Comparison of ENCODE assay signal across 6 cellular contexts in genomic region chr2:188698151-188698550, GRCh38.
DNase-seq lines count a peak whose midpoint lies in the region; FAIRE-seq and TF ChIP-seq lines count a peak whose summit lies in the region.
"Not testable (repeated sequence)": the region's sequence is repeated elsewhere in the genome, so short reads cannot be mapped to it uniquely, and the experiment has no call there.

No MANE protein-coding gene starts in this region.

- not testable (repeated sequence) for H3K9me3 ChIP-seq in astrocyte (ENCODE audit: insufficient read depth, low read depth, low read length)

- H3K36me3 Mint-ChIP-seq in astrocyte (ENCODE audit: low read depth, unreplicated experiment); mesothelial cell of epicardium: not testable (repeated sequence)

- not testable (repeated sequence) for H3K27ac ChIP-seq in astrocyte (ENCODE audit: low read depth, low read length)

- H3K27me3 Mint-ChIP-seq in astrocyte (ENCODE audit: low read depth, unreplicated experiment); mesothelial cell of epicardium (ENCODE audit: low read depth): not testable (repeated sequence)

- H3K27ac Mint-ChIP-seq in astrocyte (ENCODE audit: unreplicated experiment): not testable (repeated sequence)
- peak overlapping the region; percentile 9 for H3K27ac Mint-ChIP-seq in mesothelial cell of epicardium

- not testable (repeated sequence) for H3K36me3 ChIP-seq in astrocyte (ENCODE audit: insufficient read depth, low read length)

- not testable (repeated sequence) for H3K9me3 Mint-ChIP-seq in astrocyte (ENCODE audit: unreplicated experiment); mesothelial cell of epicardium

- H3K9ac ChIP-seq in astrocyte (ENCODE audit: low read length): not testable (repeated sequence)

- not testable (repeated sequence) for H2AFZ ChIP-seq in astrocyte (ENCODE audit: low read depth, low read length)

- H3K79me2 ChIP-seq in astrocyte (ENCODE audit: insufficient read depth, low read length): not testable (repeated sequence)

- H4K20me1 ChIP-seq in astrocyte (ENCODE audit: insufficient read depth, low read length): not testable (repeated sequence)

- TF ChIP-seq CTCF in astrocyte (IDR thresholded peaks at IDR 0.05; ENCODE audit: insufficient read depth, low read depth, low read length); cardiac fibroblast (IDR thresholded peaks at IDR 0.05; ENCODE audit: low read depth, low read length); fibroblast of mammary gland (conservative IDR thresholded peaks at IDR 0.05; ENCODE audit: control insufficient read depth, insufficient read depth, low read depth, low read length); mesothelial cell of epicardium (IDR thresholded peaks at IDR 0.05; ENCODE audit: unreplicated experiment): not testable (repeated sequence)

- not testable (repeated sequence) for H3K4me2 ChIP-seq in astrocyte (ENCODE audit: low read length)

- H3K4me1 Mint-ChIP-seq in astrocyte (ENCODE audit: low read depth, unreplicated experiment): peaks cover 40% of the 10 kb centered on the region
- H3K4me1 Mint-ChIP-seq in mesothelial cell of epicardium: peaks cover 49% of the 10 kb centered on the region

- not testable (repeated sequence) for H3K4me3 ChIP-seq in astrocyte (ENCODE audit: insufficient read depth, low read depth, low read length); cardiac fibroblast (replicated peaks in 1 of 2; ENCODE audit: low read depth in 2 of 2, low read length in 2 of 2); fibroblast of mammary gland (ENCODE audit: control insufficient read depth, low read depth, low read length)

- H3K27me3 ChIP-seq in astrocyte (ENCODE audit: insufficient read depth, low read length): not testable (repeated sequence)

- not testable (repeated sequence) for H3K4me3 Mint-ChIP-seq in astrocyte (ENCODE audit: unreplicated experiment); mesothelial cell of epicardium

- peak; percentile 34 for DNase-seq in GM04504 (ENCODE audit: low read depth)
- DNase-seq in M059J (ENCODE audit: low read depth): peak; percentile 63
- peak; percentile 36 for DNase-seq in astrocyte (ENCODE audit: low read depth)
- DNase-seq in cardiac fibroblast (ENCODE audit: low read depth in 2 of 2): peak; percentile 10 to 14
- DNase-seq in fibroblast of mammary gland (ENCODE audit: low read depth): peak; percentile 61
- not testable (repeated sequence) for DNase-seq in mesothelial cell of epicardium (ENCODE audit: low spot score in 2 of 2, unreplicated experiment in 2 of 2)

- FAIRE-seq in astrocyte (lab: Jason Lieb, UNC): not testable (repeated sequence)

- H3K4me1 ChIP-seq in astrocyte (ENCODE audit: insufficient read depth, low read length): peaks cover 11% of the 10 kb centered on the region
